ENCODE assay signal across 15 cellular contexts in the genomic region with DNA sequence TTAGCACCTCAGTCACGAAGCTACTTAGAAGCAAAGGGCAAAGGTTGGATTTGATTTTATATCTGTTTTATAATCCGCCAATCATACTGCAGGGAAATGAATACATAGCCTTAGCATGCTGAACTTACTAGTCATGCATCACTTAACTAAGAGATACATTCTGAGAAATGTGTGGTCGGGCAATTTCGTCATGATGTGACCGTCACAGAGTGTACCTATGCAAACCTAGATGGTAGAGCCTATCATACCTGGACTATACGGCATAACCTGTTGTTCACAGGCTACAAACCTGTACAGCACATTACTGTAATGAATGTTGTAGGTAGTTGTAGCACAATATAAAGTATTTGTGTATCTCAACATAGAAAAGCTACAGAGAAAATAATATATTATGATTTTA.
DNase-seq lines count a peak whose midpoint lies in the region; ATAC-seq and TF ChIP-seq lines count a peak whose summit lies in the region.
"Had no signal": no experiment of that assay in that cellular context is flagged by ENCODE, and none has a peak within 500 bp of the region (broad histone marks: within the 10 kb centered on the region; RNA-seq: fewer than 3 reads in every experiment).

No MANE protein-coding gene starts in this region.

- no peaks in the 10 kb centered on the region for H3K36me3 Mint-ChIP-seq in stimulated activated effector memory CD8-positive, alpha-beta T cell treated with anti-CD3 and anti-CD28 coated beads, Interleukin-12 subunit alpha, Interleukin-12 subunit beta, amount 100 ng/mL, for 72 hours
- H3K36me3 Mint-ChIP-seq in HFFc6 (ENCODE audit: low read depth): no peaks in the 10 kb centered on the region
- H3K36me3 Mint-ChIP-seq: CD14-positive monocyte; CD8-positive, alpha-beta T cell had no signal

- H3K9me3 ChIP-seq in SJCRH30 (replicated peaks): no peaks in the 10 kb centered on the region; the same call in 1 of the 2 replicates
- H3K9me3 ChIP-seq: HAP-1 had no signal

- no peaks in the 10 kb centered on the region for H3K4me1 Mint-ChIP-seq in stimulated activated effector memory CD8-positive, alpha-beta T cell treated with anti-CD3 and anti-CD28 coated beads, Interleukin-12 subunit alpha, Interleukin-12 subunit beta, amount 100 ng/mL, for 72 hours
- H3K4me1 Mint-ChIP-seq in HFFc6 (ENCODE audit: low read depth): no peaks in the 10 kb centered on the region
- H3K4me1 Mint-ChIP-seq: CD14-positive monocyte had no signal

- H3K27ac Mint-ChIP-seq in stimulated activated effector memory CD8-positive, alpha-beta T cell treated with anti-CD3 and anti-CD28 coated beads, Interleukin-12 subunit alpha, Interleukin-12 subunit beta, amount 100 ng/mL, for 72 hours: no peak overlapping the region
- H3K27ac Mint-ChIP-seq in HFFc6: no peak overlapping the region
- H3K27ac Mint-ChIP-seq: CD14-positive monocyte; CD8-positive, alpha-beta T cell had no signal

- no peak overlapping the region for H3K4me3 ChIP-seq in SJCRH30
- H3K4me3 ChIP-seq: HAP-1 had no signal

- peaks cover 4% of the 10 kb centered on the region for H3K9me3 Mint-ChIP-seq in stimulated activated effector memory CD8-positive, alpha-beta T cell treated with anti-CD3 and anti-CD28 coated beads, Interleukin-12 subunit alpha, Interleukin-12 subunit beta, amount 100 ng/mL, for 72 hours
- H3K9me3 Mint-ChIP-seq in HFFc6: peaks cover 21% of the 10 kb centered on the region
- H3K9me3 Mint-ChIP-seq: CD8-positive, alpha-beta T cell had no signal

- ATAC-seq in GM18858 (IDR thresholded peaks at IDR 0.05; ENCODE audit: unreplicated experiment): peak; percentile 54
- peak; percentile 44 for ATAC-seq in HG02798 (IDR thresholded peaks at IDR 0.05; ENCODE audit: poor library complexity, unreplicated experiment)
- ATAC-seq in stimulated activated effector memory CD8-positive, alpha-beta T cell treated with anti-CD3 and anti-CD28 coated beads, Interleukin-12 subunit alpha, Interleukin-12 subunit beta, amount 100 ng/mL, for 72 hours: peak; percentile 28
- ATAC-seq: CD8-positive, alpha-beta T cell had no signal

- TF ChIP-seq CTCF in HFFc6 (IDR thresholded peaks at IDR 0.05): no peak

- no peak overlapping the region for H3K27ac ChIP-seq in SJCRH30
- H3K27ac ChIP-seq: 22Rv1 had no signal

- no peaks in the 10 kb centered on the region for H3K36me3 ChIP-seq in SJCRH30
- H3K36me3 ChIP-seq: HAP-1 had no signal

- H3K4me3 Mint-ChIP-seq in stimulated activated effector memory CD8-positive, alpha-beta T cell treated with anti-CD3 and anti-CD28 coated beads, Interleukin-12 subunit alpha, Interleukin-12 subunit beta, amount 100 ng/mL, for 72 hours: no peak overlapping the region
- no peak overlapping the region for H3K4me3 Mint-ChIP-seq in HFFc6
- H3K4me3 Mint-ChIP-seq: CD14-positive monocyte; CD8-positive, alpha-beta T cell had no signal

- H3K27me3 Mint-ChIP-seq in HFFc6 (ENCODE audit: insufficient read depth): no peaks in the 10 kb centered on the region

- H3K27me3 ChIP-seq in SJCRH30: no peaks in the 10 kb centered on the region

- no peaks in the 10 kb centered on the region for H3K4me1 ChIP-seq in SJCRH30
- H3K4me1 ChIP-seq: HAP-1 had no signal

- DNase-seq in NCI-H526 (lab: John Stamatoyannopoulos, UW) (peak; percentile 50 to 64), SJCRH30 (no peak), HFFc6 (no peak), NCI-H69 (lab: John Stamatoyannopoulos, UW) (no peak)
- DNase-seq in stimulated activated effector memory CD8-positive, alpha-beta T cell treated with anti-CD3 and anti-CD28 coated beads, Interleukin-12 subunit alpha, Interleukin-12 subunit beta, amount 100 ng/mL, for 72 hours (ENCODE audit: low spot score in 2 of 2): no peak
- DNase-seq: CD8-positive, alpha-beta T cell; COR-L47; DMS153; DND-41; GDM1 had no signal

Comparison
In these comparisons a context has a peak if more than half of its experiments do, and no peak if none do; other contexts are left out.
1. DNase-seq: peak in NCI-H526 (2 of 2); none in stimulated activated effector memory CD8-positive, alpha-beta T cell treated with anti-CD3 and anti-CD28 coated beads, Interleukin-12 subunit alpha, Interleukin-12 subunit beta, amount 100 ng/mL, for 72 hours (0 of 2), SJCRH30 (0 of 2), HFFc6 (single experiment) and NCI-H69 (single experiment).
2. Peak in every context shown above with its lines, with median percentiles within 50 percentile points of each other: ATAC-seq.